ENCODE assay signal across 35 cellular contexts in the genomic region with DNA sequence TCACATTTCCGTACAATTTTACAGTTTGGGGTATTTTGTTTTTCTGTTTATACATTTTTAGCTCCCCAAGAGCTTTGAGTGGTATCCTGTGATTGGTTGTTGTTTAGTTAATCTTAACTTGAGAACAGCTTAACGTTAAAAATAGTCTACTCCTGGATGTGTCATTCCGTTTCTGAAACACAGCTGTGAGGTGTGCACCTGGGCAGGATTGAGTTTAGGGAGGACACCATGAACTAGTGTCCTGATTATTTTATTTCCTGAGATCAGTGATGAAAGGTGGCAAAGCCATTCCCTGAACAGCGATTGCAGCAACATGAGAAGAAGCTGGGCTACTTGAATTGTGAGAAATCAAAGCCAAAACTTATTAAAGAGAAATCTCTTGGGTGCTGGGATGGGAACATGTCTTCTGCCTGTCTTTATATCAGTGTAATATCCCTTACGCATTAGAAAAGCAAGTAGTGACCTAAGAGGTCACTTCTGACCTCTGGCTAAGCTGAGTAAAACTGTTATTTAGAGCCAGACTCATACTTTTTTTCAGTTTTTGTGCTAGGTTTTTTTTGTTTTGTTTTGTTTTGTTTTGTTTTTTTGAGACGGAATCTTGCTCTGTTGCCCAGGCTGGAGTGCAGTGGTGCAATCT.
"Had no signal": no experiment of that assay in that cellular context is flagged by ENCODE, and none has a peak within 500 bp of the region (broad histone marks: within the 10 kb centered on the region; RNA-seq: fewer than 3 reads in every experiment).

No MANE protein-coding gene starts in this region.

- FAIRE-seq: urothelium cell line had no signal

- DNase-seq: activated CD4-positive, alpha-beta memory T cell treated with anti-CD3 and anti-CD28 coated beads for 36 hours; activated CD4-positive, alpha-beta T cell treated with anti-CD3 and anti-CD28 coated beads, Interleukin-2, amount 10 ng/mL, durations not matched to agents 24 days and 14 days; activated CD8-positive, alpha-beta memory T cell treated with anti-CD3 and anti-CD28 coated beads, Interleukin-2, amount 50 U/mL, for 4 hours; activated effector memory CD4-positive, alpha-beta T cell treated with anti-CD3 and anti-CD28 coated beads, Interleukin-2, amount 50 U/mL, for 16 hours; activated naive CD4-positive, alpha-beta T cell treated with anti-CD3 and anti-CD28 coated beads for 36 hours; activated naive CD8-positive, alpha-beta T cell treated with anti-CD3 and anti-CD28 coated beads for 36 hours; activated T-cell treated with anti-CD3 and anti-CD28 coated beads, Interleukin-2, amount 50 U/mL, for 1 hour; adrenal gland; aorta; body of pancreas; cerebellar nuclear complex; dorsolateral prefrontal cortex; effector memory CD4-positive, alpha-beta T cell; erythroblast; foreskin fibroblast; heart left ventricle; hypothalamus; immature natural killer cell; lower lobe of right lung; mesenchymal stem cell; naive thymus-derived CD8-positive, alpha-beta T cell; right lobe of liver; stimulated activated CD4-positive, alpha-beta T cell treated with anti-CD3 and anti-CD28 coated beads, Interleukin-4, amount 100 ng/mL, for 24 hours; T-helper 17 cell; T1000; trophoblast cell; WERI-Rb-1 had no signal

- H3K27ac ChIP-seq: body of pancreas, dorsolateral prefrontal cortex, lower lobe of right lung, neural progenitor cell, right lobe of liver, skin epidermis, thoracic aorta, WERI-Rb-1 had no signal

- H3K9ac ChIP-seq: neural progenitor cell had no signal

- ATAC-seq: activated CD4-positive, CD25-positive, alpha-beta regulatory T cell treated with anti-CD3 and anti-CD28 coated beads, Interleukin-2, amount 50 U/mL, for 24 hours; body of pancreas; left lobe of liver; naive thymus-derived CD8-positive, alpha-beta T cell; stimulated activated effector memory CD8-positive, alpha-beta T cell treated with anti-CD3 and anti-CD28 coated beads, Interleukin-12 subunit alpha, Interleukin-12 subunit beta, amount 100 ng/mL, for 72 hours; T-helper 17 cell had no signal

- H3K9me3 ChIP-seq: adrenal gland, body of pancreas, heart left ventricle, lower lobe of right lung, right lobe of liver, thoracic aorta had no signal

- H2AFZ ChIP-seq: neural progenitor cell had no signal

- H3K4me3 ChIP-seq: adrenal gland, body of pancreas, coronary artery, dorsolateral prefrontal cortex, heart left ventricle, lower lobe of right lung, neural progenitor cell, right lobe of liver, skin epidermis, thoracic aorta had no signal

- H3K36me3 ChIP-seq: neural progenitor cell had no signal

- H3K27me3 ChIP-seq: adrenal gland, body of pancreas, dorsolateral prefrontal cortex, heart left ventricle, neural progenitor cell, right lobe of liver had no signal

- H3K4me2 ChIP-seq: neural progenitor cell had no signal
